Comparison of ENCODE assay signal across 8 cellular contexts in genomic region chr4:705278-706082, GRCh38. TPM values are rescaled to one million over a fixed set of nuclear protein-coding genes. Genes with fewer than 3 reads are reported as not detected.
A peak's percentile ranks its signal among the peaks of the same experiment; 100 is the strongest.
DNase-seq lines count a peak whose midpoint lies in the region; ATAC-seq and TF ChIP-seq lines count a peak whose summit lies in the region.

Gene PCGF3, plus strand, starts transcription at chr4:705832. Its CDS starts 27,849 bp downstream, at chr4:733681.

- H3K4me1 Mint-ChIP-seq in CD4-positive, CD25-positive, alpha-beta regulatory T cell: peaks cover 9 to 28% (median 19%) of the 10 kb centered on the region in 4 donors
- H3K4me1 Mint-ChIP-seq in activated CD4-positive, alpha-beta memory T cell treated with anti-CD3 and anti-CD28 coated beads for 36 hours (ENCODE audit: low read depth): peaks cover 22% of the 10 kb centered on the region

- H3K36me3 ChIP-seq in CD4-positive, CD25-positive, alpha-beta regulatory T cell (ENCODE audit: control insufficient read depth, insufficient read depth, low read length): no peaks in the 10 kb centered on the region

- no peaks in the 10 kb centered on the region for H3K9me3 Mint-ChIP-seq in CD4-positive, CD25-positive, alpha-beta regulatory T cell
- H3K9me3 Mint-ChIP-seq in activated CD4-positive, alpha-beta memory T cell treated with anti-CD3 and anti-CD28 coated beads for 36 hours: no peaks in the 10 kb centered on the region

- peak; percentile 94 to 97 for ATAC-seq in CD4-positive, CD25-positive, alpha-beta regulatory T cell (ENCODE audit: low read depth in 2 of 2)
- peak; percentile 85 for ATAC-seq in GM19455 (IDR thresholded peaks at IDR 0.05; ENCODE audit: unreplicated experiment)

- no peak for TF ChIP-seq POLR2A in lower leg skin (IDR thresholded peaks at IDR 0.05)

- H3K36me3 Mint-ChIP-seq in CD4-positive, CD25-positive, alpha-beta regulatory T cell: peaks cover 6% of the 10 kb centered on the region
- H3K36me3 Mint-ChIP-seq in activated CD4-positive, alpha-beta memory T cell treated with anti-CD3 and anti-CD28 coated beads for 36 hours: no peaks in the 10 kb centered on the region

- no peaks in the 10 kb centered on the region for H3K27me3 Mint-ChIP-seq in CD4-positive, CD25-positive, alpha-beta regulatory T cell
- H3K27me3 Mint-ChIP-seq in activated CD4-positive, alpha-beta memory T cell treated with anti-CD3 and anti-CD28 coated beads for 36 hours: no peaks in the 10 kb centered on the region

- CTCF ChIA-PET in activated CD4-positive, alpha-beta memory T cell treated with anti-CD3 and anti-CD28 coated beads for 36 hours (lab: Charles Lee): no interaction called here

- H3K27ac Mint-ChIP-seq in CD4-positive, CD25-positive, alpha-beta regulatory T cell: peak within 1 kb of the TSS; percentile 26 to 83 (median 56)
- H3K27ac Mint-ChIP-seq in activated CD4-positive, alpha-beta memory T cell treated with anti-CD3 and anti-CD28 coated beads for 36 hours: peak within 1 kb of the TSS; percentile 23

- peak within 1 kb of the TSS; percentile 83 to 95 (median 90) for H3K4me3 Mint-ChIP-seq in CD4-positive, CD25-positive, alpha-beta regulatory T cell
- peak within 1 kb of the TSS; percentile 75 for H3K4me3 Mint-ChIP-seq in activated CD4-positive, alpha-beta memory T cell treated with anti-CD3 and anti-CD28 coated beads for 36 hours

- peak; percentile 93 to 94 (median 93) for DNase-seq in CD4-positive, CD25-positive, alpha-beta regulatory T cell
- DNase-seq in HK-2 (ENCODE audit: unreplicated experiment) (peak; percentile 99), NCI-H82 treated with DMSO at 0.1 percent for 48 hours (lab: John Stamatoyannopoulos, UW; ENCODE audit: unreplicated experiment) (peak; percentile 64), dermis microvascular lymphatic vessel endothelial cell (ENCODE audit: low read depth in 2 of 2) (peak; percentile 87 to 96), lower leg skin (ENCODE audit: low spot score in 2 of 2) (peak; percentile 94 to 99)
- DNase-seq in activated CD4-positive, alpha-beta memory T cell treated with anti-CD3 and anti-CD28 coated beads for 36 hours: peak; percentile 98
- DNase-seq in stimulated activated CD4-positive, alpha-beta T cell treated with anti-CD3 and anti-CD28 coated beads, Interleukin-4, amount 100 ng/mL, for 4 hours: peak; percentile 94 to 98

- intact Hi-C loops in activated CD4-positive, alpha-beta memory T cell treated with anti-CD3 and anti-CD28 coated beads for 36 hours (cut with micrococcal nuclease): loop anchor here (1.0 kb wide), 3 partner anchors 31 to 306 kb away; partner anchors contain the start of genes ATP5ME, FGFRL1 and MYL5
- intact Hi-C loops in lower leg skin (cut with DNase I; ENCODE audit: low total_unique reads): no loop called here

- no peaks in the 10 kb centered on the region for H3K27me3 ChIP-seq in CD4-positive, CD25-positive, alpha-beta regulatory T cell (ENCODE audit: control insufficient read depth, insufficient read depth, low read length)

- POLR2A ChIA-PET in activated CD4-positive, alpha-beta memory T cell treated with anti-CD3 and anti-CD28 coated beads for 36 hours (lab: Charles Lee): no interaction called here

- WGBS in lower leg skin, 2 donors: 2% methylated on average over 36 to 45 of the region's 82 CpGs

- H3K4me1 ChIP-seq in CD4-positive, CD25-positive, alpha-beta regulatory T cell (ENCODE audit: control insufficient read depth, insufficient read depth, low read length, poor library complexity, severe bottlenecking): peaks cover 34% of the 10 kb centered on the region

- peak within 1 kb of the TSS; percentile 67 for H3K27ac ChIP-seq in CD4-positive, CD25-positive, alpha-beta regulatory T cell (ENCODE audit: insufficient read depth, low read length, poor library complexity, severe bottlenecking)

- TF ChIP-seq CTCF in lower leg skin (IDR thresholded peaks at IDR 0.05): no peak

- no peaks in the 10 kb centered on the region for H3K9me3 ChIP-seq in CD4-positive, CD25-positive, alpha-beta regulatory T cell (ENCODE audit: control insufficient read depth in 2 of 2, low read length in 2 of 2)

- H3K4me3 ChIP-seq in CD4-positive, CD25-positive, alpha-beta regulatory T cell (ENCODE audit: low read depth, low read length): peak within 1 kb of the TSS; percentile 71
- H3K4me3 ChIP-seq in lower leg skin (ENCODE audit: low read depth, poor library complexity, severe bottlenecking): peak within 1 kb of the TSS; percentile 96

RNA-seq across cellular contexts. Expression of gene PCGF3, which starts in this region (rescaled TPM):
- total RNA-seq in CD4-positive, CD25-positive, alpha-beta regulatory T cell: 71.8 TPM
- polyA plus RNA-seq in CD4-positive, CD25-positive, alpha-beta regulatory T cell: 1 to 10 TPM; 3.2 to 6.1 (median 4.6) TPM
- total RNA-seq in activated CD4-positive, alpha-beta memory T cell treated with anti-CD3 and anti-CD28 coated beads for 36 hours: 10 to 100 TPM; 27.8 to 29.3 TPM
- total RNA-seq in dermis microvascular lymphatic vessel endothelial cell (33.2 and 49.9 TPM in 2 replicates), lower leg skin (100 to 1,000 TPM in 1 of 4 donors, 10 to 100 TPM in 3; 55.2 to 102 (median 72.3) TPM)

Comparison
In these comparisons a context has a peak if more than half of its experiments do, and no peak if none do; other contexts are left out.
1. Peak in every context shown above with its lines: DNase-seq, ATAC-seq, H3K4me3 ChIP-seq and H3K27ac ChIP-seq.